8 cellular contexts compared by ENCODE assay signal in the genomic region with DNA sequence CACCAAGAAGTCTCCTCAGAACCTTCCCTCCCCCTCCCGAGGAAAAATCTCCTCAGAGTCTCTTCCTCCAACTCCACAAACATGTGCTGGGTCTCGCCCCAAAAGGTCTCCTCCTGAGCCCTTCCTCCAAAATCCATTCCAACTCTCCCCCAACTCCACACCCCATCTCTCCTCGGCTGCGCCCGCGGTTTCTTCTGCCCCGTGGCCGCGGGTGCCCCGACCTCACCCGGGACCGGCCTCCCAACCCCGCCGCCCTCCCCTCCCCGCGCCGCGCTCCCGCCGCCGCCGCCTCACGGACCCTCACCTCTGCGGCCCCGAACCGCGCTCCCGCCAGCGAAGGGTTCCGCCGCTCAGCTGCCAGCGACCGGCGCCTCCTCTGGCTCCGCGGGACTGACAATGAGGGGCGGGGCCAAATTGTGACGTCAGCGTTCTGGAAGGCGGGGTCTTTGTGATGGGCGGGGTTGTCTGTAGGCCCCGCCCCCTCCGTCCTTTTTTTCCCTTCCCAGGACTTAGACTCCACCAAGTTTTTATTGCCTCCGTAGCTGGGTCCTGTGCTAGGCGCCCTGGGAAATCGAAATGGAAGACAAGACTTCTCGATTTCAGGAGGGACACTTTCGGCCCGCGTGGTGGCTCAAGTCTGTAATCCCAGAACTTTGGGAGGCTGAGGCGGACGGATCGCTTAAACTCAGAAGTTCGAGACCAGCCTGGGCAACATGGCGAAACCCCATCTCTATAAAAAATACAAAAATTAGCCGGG. TPM values are rescaled to one million over a fixed set of nuclear protein-coding genes. Genes with fewer than 3 reads are reported as not detected.
DNase-seq lines count a peak whose midpoint lies in the region; ATAC-seq and TF ChIP-seq lines count a peak whose summit lies in the region.

TSS of gene LUZP1 (minus strand) at position 395 of the 757 bp plus-strand sequence.

- H3K36me3 Mint-ChIP-seq in T-helper 2 cell treated with Interferon-gamma antibody and Interleukin-4, amounts not matched to agents 5 μg/mL and 100 μg/mL, for 36 hours (ENCODE audit: low read depth), result no peaks in the 10 kb centered on the region

- H3K9me3 ChIP-seq in prostate gland (no peaks in the 10 kb centered on the region), upper lobe of right lung (no peaks in the 10 kb centered on the region)

- DNase-seq in DMS53 treated with DMSO at 0.1 percent for 48 hours (lab: John Stamatoyannopoulos, UW; ENCODE audit: unreplicated experiment) (peak; percentile 46), H7 (peak; percentile 92), NCI-H1417 (lab: John Stamatoyannopoulos, UW) (peak; percentile 71 to 83 (median 74)), left cardiac atrium (peak; percentile 92), prostate gland (ENCODE audit: low spot score) (peak; percentile 90), upper lobe of right lung (peak; percentile 92)
- DNase-seq in T-helper 2 cell treated with Interferon-gamma antibody and Interleukin-4, amounts not matched to agents 5 μg/mL and 100 μg/mL, for 36 hours (ENCODE audit: low spot score), result peak; percentile 82

- H3K27me3 ChIP-seq in H7 (ENCODE audit: control insufficient read depth, insufficient read depth, low read length), result no peaks in the 10 kb centered on the region
- H3K27me3 ChIP-seq in prostate gland (replicated peaks; ENCODE audit: insufficient read depth), result no peaks in the 10 kb centered on the region
- no peaks in the 10 kb centered on the region for H3K27me3 ChIP-seq in upper lobe of right lung

- H3K4me3 ChIP-seq in H7 (ENCODE audit: insufficient read depth, low read depth, low read length), result peak within 1 kb of the TSS; percentile 88
- H3K4me3 ChIP-seq in prostate gland, result peak within 1 kb of the TSS; percentile 75 to 93
- peak within 1 kb of the TSS; percentile 88 for H3K4me3 ChIP-seq in upper lobe of right lung

- no peaks in the 10 kb centered on the region for H3K9me3 Mint-ChIP-seq in T-helper 2 cell treated with Interferon-gamma antibody and Interleukin-4, amounts not matched to agents 5 μg/mL and 100 μg/mL, for 36 hours

- H3K27ac ChIP-seq in angular gyrus (ENCODE audit: low read depth, low read length), result peak within 1 kb of the TSS; percentile 79
- H3K27ac ChIP-seq in prostate gland, result peak within 1 kb of the TSS; percentile 89 to 90
- peak within 1 kb of the TSS; percentile 86 for H3K27ac ChIP-seq in upper lobe of right lung

- TF ChIP-seq CTCF in prostate gland (IDR thresholded peaks at IDR 0.05) (peak in 2 of 4 experiments; percentile 6 to 7), upper lobe of right lung (IDR thresholded peaks at IDR 0.05) (no peak)

- peak within 1 kb of the TSS; percentile 99 for H3K4me3 Mint-ChIP-seq in T-helper 2 cell treated with Interferon-gamma antibody and Interleukin-4, amounts not matched to agents 5 μg/mL and 100 μg/mL, for 36 hours

- intact Hi-C loops in left cardiac atrium (cut with DNase I) (loop anchor here in 1 of 2 donors (5.0 kb wide), 1 partner anchor 61 kb away; no protein-coding TSS in a partner anchor), prostate gland (cut with DNase I) (loop anchor here (5.0 kb wide), 1 partner anchor 66 kb away; no protein-coding TSS in a partner anchor), upper lobe of right lung (cut with DNase I) (no loop called here)

- ATAC-seq in left cardiac atrium, result peak; percentile 94 to 95
- peak; percentile 96 for ATAC-seq in upper lobe of right lung

- TF ChIP-seq POLR2A in prostate gland (IDR thresholded peaks at IDR 0.05), result peak; percentile 99

- H3K36me3 ChIP-seq in H7 (replicated peaks; ENCODE audit: control insufficient read depth, insufficient read depth, low read length), result no peaks in the 10 kb centered on the region; the same call in 1 of the 2 replicates
- H3K36me3 ChIP-seq in prostate gland, result no peaks in the 10 kb centered on the region
- no peaks in the 10 kb centered on the region for H3K36me3 ChIP-seq in upper lobe of right lung

- H3K27ac Mint-ChIP-seq in T-helper 2 cell treated with Interferon-gamma antibody and Interleukin-4, amounts not matched to agents 5 μg/mL and 100 μg/mL, for 36 hours, result peak within 1 kb of the TSS; percentile 92

- H3K4me1 Mint-ChIP-seq in T-helper 2 cell treated with Interferon-gamma antibody and Interleukin-4, amounts not matched to agents 5 μg/mL and 100 μg/mL, for 36 hours (ENCODE audit: low read depth), result peaks cover 15% of the 10 kb centered on the region

- peaks cover 4% of the 10 kb centered on the region for H3K4me1 ChIP-seq in prostate gland (replicated peaks)
- H3K4me1 ChIP-seq in upper lobe of right lung, result peaks cover 32% of the 10 kb centered on the region

- H3K27me3 Mint-ChIP-seq in T-helper 2 cell treated with Interferon-gamma antibody and Interleukin-4, amounts not matched to agents 5 μg/mL and 100 μg/mL, for 36 hours (ENCODE audit: low read depth), result peaks cover 6% of the 10 kb centered on the region

- WGBS in prostate gland, result 10% methylated on average over 56 of the region's 56 CpGs

RNA-seq across cellular contexts. Expression of gene LUZP1, which starts in this region (rescaled TPM):
- 29.9 and 30.9 TPM in 2 replicates for total RNA-seq in H7 (2014; rRNA removed; shearing (Covaris generic))
- total RNA-seq in left cardiac atrium (10 to 100 TPM; 31.7 to 55.7 TPM), prostate gland (10 to 100 TPM; 16.9 to 17.5 TPM), upper lobe of right lung (36.4 TPM)

Comparison
In these comparisons a context has a peak if more than half of its experiments do, and no peak if none do; other contexts are left out.
1. Peak in every context shown above with its lines: DNase-seq, ATAC-seq, H3K4me3 ChIP-seq and H3K27ac ChIP-seq.